ENCODE assay signal across 8 cellular contexts in the genomic region with DNA sequence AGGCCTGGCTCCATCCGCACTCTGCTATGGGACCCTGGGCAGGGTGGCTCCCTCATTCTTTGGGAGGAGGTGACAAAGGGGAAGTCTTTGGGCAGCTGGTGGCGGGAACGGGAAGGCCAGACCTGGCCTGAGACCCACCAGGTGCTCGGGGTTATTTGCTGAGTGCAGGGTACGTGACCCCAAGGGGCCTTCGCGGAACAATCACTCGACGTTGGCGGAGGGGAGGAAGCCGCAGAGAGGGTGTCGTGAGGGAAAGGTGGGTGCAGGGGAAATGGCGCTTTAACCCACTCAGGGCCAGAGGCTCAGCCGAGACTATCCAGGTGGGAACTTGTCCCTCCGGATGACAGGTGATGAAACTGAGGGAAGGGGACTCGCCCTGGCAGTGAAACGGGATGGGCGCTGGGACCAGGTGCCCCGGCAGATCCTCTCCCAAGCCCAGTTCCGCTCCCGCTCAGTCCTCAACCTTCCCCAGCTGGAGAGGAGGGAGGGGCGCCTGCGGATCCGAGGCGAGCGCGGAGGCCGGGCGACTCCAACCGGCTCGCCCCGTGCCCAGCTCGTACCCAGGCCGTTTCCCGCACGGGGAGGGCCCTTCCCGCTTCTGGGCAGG. TPM values are rescaled to one million over a fixed set of nuclear protein-coding genes. Genes with fewer than 3 reads are reported as not detected.
DNase-seq lines count a peak whose midpoint lies in the region; ATAC-seq and TF ChIP-seq lines count a peak whose summit lies in the region.

No MANE protein-coding gene starts in this region.

- H3K9ac ChIP-seq in liver (ENCODE audit: low read depth in 1 of 2, low read length in 2 of 2) = no peak overlapping the region

- no peaks in the 10 kb centered on the region for H3K9me3 Mint-ChIP-seq in activated CD8-positive, alpha-beta memory T cell treated with anti-CD3 and anti-CD28 coated beads, Interleukin-2, amount 10 ng/mL, durations not matched to agents 7 days and 5 days (ENCODE audit: low read depth)
- H3K9me3 Mint-ChIP-seq in brain = peaks cover 0 to 13% (median 0%) of the 10 kb centered on the region in 5 experiments

- H3K9me3 ChIP-seq in liver (ENCODE audit: control insufficient read depth in 4 of 4, low read length in 3 of 4) (no peaks in the 10 kb centered on the region), upper lobe of left lung (no peaks in the 10 kb centered on the region)

- H3K4me3 ChIP-seq in liver (ENCODE audit: low read depth in 1 of 3, low read length in 3 of 3) (peak overlapping the region in 2 of 3 donors; percentile 46 to 61), upper lobe of left lung (peak overlapping the region; percentile 53 to 90 (median 76))

- CTCF ChIA-PET in activated CD8-positive, alpha-beta memory T cell treated with anti-CD3 and anti-CD28 coated beads, Interleukin-2, amount 10 ng/mL, durations not matched to agents 7 days and 5 days (lab: Charles Lee) = no interaction called here

- H3K36me3 ChIP-seq in liver (ENCODE audit: control insufficient read depth in 4 of 4, insufficient read depth in 3 of 4, low read depth in 1 of 4, low read length in 3 of 4) (no peaks in the 10 kb centered on the region), upper lobe of left lung (no peaks in the 10 kb centered on the region)

- no peak for TF ChIP-seq CTCF in brain (conservative IDR thresholded peaks at IDR 0.05)
- TF ChIP-seq CTCF in liver (IDR thresholded peaks at IDR 0.05; ENCODE audit: low read depth, low read length, missing input control) = no peak
- no peak for TF ChIP-seq CTCF in upper lobe of left lung (IDR thresholded peaks at IDR 0.05)

- H3K36me3 Mint-ChIP-seq in activated CD8-positive, alpha-beta memory T cell treated with anti-CD3 and anti-CD28 coated beads, Interleukin-2, amount 10 ng/mL, durations not matched to agents 7 days and 5 days = no peaks in the 10 kb centered on the region
- H3K36me3 Mint-ChIP-seq in brain = no peaks in the 10 kb centered on the region

- 14% methylated on average over 37 of the region's 37 CpGs for WGBS in liver
- 10 to 23% methylated on average over 16 to 34 of the region's 37 CpGs for WGBS in upper lobe of left lung, 2 donors

- no peak for TF ChIP-seq POLR2A in upper lobe of left lung (IDR thresholded peaks at IDR 0.05)

- TF ChIP-seq RAD21 in liver (IDR thresholded peaks at IDR 0.05) = no peak

- no peak overlapping the region for H3K27ac ChIP-seq in liver (ENCODE audit: low read depth in 1 of 2, low read length in 2 of 2)
- H3K27ac ChIP-seq in upper lobe of left lung = peak overlapping the region; percentile 69 to 91 (median 83)

- no peak for ATAC-seq in activated CD8-positive, alpha-beta memory T cell treated with anti-CD3 and anti-CD28 coated beads, Interleukin-2, amount 10 ng/mL, durations not matched to agents 7 days and 5 days
- peak in 1 of 2 donors; percentile 56 for ATAC-seq in upper lobe of left lung (ENCODE audit: low FRiP score in 2 of 2)
- no peak for ATAC-seq in GM21381 (IDR thresholded peaks at IDR 0.05; ENCODE audit: unreplicated experiment)
- no peak for ATAC-seq in GM18517 (IDR thresholded peaks at IDR 0.05; ENCODE audit: unreplicated experiment)

- H3K4me1 Mint-ChIP-seq in activated CD8-positive, alpha-beta memory T cell treated with anti-CD3 and anti-CD28 coated beads, Interleukin-2, amount 10 ng/mL, durations not matched to agents 7 days and 5 days = peaks cover 28% of the 10 kb centered on the region
- H3K4me1 Mint-ChIP-seq in brain = peaks cover 25% of the 10 kb centered on the region

- no peak overlapping the region for H3K27ac Mint-ChIP-seq in activated CD8-positive, alpha-beta memory T cell treated with anti-CD3 and anti-CD28 coated beads, Interleukin-2, amount 10 ng/mL, durations not matched to agents 7 days and 5 days
- peak overlapping the region in 1 of 5 experiments; percentile 45 for H3K27ac Mint-ChIP-seq in brain

- no peak for DNase-seq in activated CD8-positive, alpha-beta memory T cell treated with anti-CD3 and anti-CD28 coated beads, Interleukin-2, amount 10 ng/mL, durations not matched to agents 7 days and 5 days
- no peak for DNase-seq in activated CD8-positive, alpha-beta memory T cell treated with anti-CD3 and anti-CD28 coated beads for 24 hours
- DNase-seq in upper lobe of left lung (no peak), activated gamma-delta T cell treated with Interleukin-2 at 50 U/mL for 16 hours (no peak)

- peaks cover 0 to 2% (median 0%) of the 10 kb centered on the region in 4 donors for H3K27me3 ChIP-seq in liver (ENCODE audit: control insufficient read depth in 4 of 4, insufficient read depth in 4 of 4, low read length in 3 of 4)
- peaks cover 0 to 15% (median 0%) of the 10 kb centered on the region in 4 donors for H3K27me3 ChIP-seq in upper lobe of left lung

- H3K4me3 Mint-ChIP-seq in activated CD8-positive, alpha-beta memory T cell treated with anti-CD3 and anti-CD28 coated beads, Interleukin-2, amount 10 ng/mL, durations not matched to agents 7 days and 5 days = peak overlapping the region; percentile 49
- peak overlapping the region; percentile 65 to 87 (median 74) for H3K4me3 Mint-ChIP-seq in brain

- H3K27me3 Mint-ChIP-seq in activated CD8-positive, alpha-beta memory T cell treated with anti-CD3 and anti-CD28 coated beads, Interleukin-2, amount 10 ng/mL, durations not matched to agents 7 days and 5 days = peaks cover 58% of the 10 kb centered on the region
- H3K27me3 Mint-ChIP-seq in brain = peaks cover 87% of the 10 kb centered on the region

- peaks cover 5 to 16% (median 12%) of the 10 kb centered on the region in 4 donors for H3K4me1 ChIP-seq in liver (ENCODE audit: control insufficient read depth in 4 of 4, insufficient read depth in 4 of 4, low read length in 3 of 4)
- peaks cover 15 to 27% (median 18%) of the 10 kb centered on the region in 4 donors for H3K4me1 ChIP-seq in upper lobe of left lung

- TF ChIP-seq EP300 in upper lobe of left lung (IDR thresholded peaks at IDR 0.05) = no peak

TF ChIP-seq in liver, 16 proteins besides CTCF, POLR2A, EP300 and RAD21 (continues in another document):
- TF ChIP-seq EGR1 (IDR thresholded peaks at IDR 0.05; ENCODE audit: low read depth in 2 of 2) (no peak), YY1 (IDR thresholded peaks at IDR 0.05) (no peak), TAF1 (conservative IDR thresholded peaks at IDR 0.05) (no peak), JUND (IDR thresholded peaks at IDR 0.05) (no peak), RXRA (IDR thresholded peaks at IDR 0.05) (no peak), SP1 (IDR thresholded peaks at IDR 0.05) (no peak), GABPA (IDR thresholded peaks at IDR 0.05 in 1 of 2, conservative IDR thresholded peaks at IDR 0.05 in 1 of 2) (no peak), FOXA1 (IDR thresholded peaks at IDR 0.05) (no peak), NR2F2 (IDR thresholded peaks at IDR 0.05) (no peak)
- TF ChIP-seq, protein P1, sequence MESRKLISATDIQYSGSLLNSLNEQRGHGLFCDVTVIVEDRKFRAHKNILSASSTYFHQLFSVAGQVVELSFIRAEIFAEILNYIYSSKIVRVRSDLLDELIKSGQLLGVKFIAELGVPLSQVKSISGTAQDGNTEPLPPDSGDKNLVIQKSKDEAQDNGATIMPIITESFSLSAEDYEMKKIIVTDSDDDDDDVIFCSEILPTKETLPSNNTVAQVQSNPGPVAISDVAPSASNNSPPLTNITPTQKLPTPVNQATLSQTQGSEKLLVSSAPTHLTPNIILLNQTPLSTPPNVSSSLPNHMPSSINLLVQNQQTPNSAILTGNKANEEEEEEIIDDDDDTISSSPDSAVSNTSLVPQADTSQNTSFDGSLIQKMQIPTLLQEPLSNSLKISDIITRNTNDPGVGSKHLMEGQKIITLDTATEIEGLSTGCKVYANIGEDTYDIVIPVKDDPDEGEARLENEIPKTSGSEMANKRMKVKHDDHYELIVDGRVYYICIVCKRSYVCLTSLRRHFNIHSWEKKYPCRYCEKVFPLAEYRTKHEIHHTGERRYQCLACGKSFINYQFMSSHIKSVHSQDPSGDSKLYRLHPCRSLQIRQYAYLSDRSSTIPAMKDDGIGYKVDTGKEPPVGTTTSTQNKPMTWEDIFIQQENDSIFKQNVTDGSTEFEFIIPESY (IDR thresholded peaks at IDR 0.05) = no peak
- TF ChIP-seq, protein P2, sequence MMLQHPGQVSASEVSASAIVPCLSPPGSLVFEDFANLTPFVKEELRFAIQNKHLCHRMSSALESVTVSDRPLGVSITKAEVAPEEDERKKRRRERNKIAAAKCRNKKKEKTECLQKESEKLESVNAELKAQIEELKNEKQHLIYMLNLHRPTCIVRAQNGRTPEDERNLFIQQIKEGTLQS (IDR thresholded peaks at IDR 0.05) = no peak
- TF ChIP-seq, protein P3, sequence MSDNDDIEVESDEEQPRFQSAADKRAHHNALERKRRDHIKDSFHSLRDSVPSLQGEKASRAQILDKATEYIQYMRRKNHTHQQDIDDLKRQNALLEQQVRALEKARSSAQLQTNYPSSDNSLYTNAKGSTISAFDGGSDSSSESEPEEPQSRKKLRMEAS (IDR thresholded peaks at IDR 0.05) = no peak

RNA-seq across cellular contexts. Expression of a gene that starts 0.9 kb away (rescaled TPM):
- under 1 TPM; 0.52 to 0.61 TPM for total RNA-seq in activated CD8-positive, alpha-beta memory T cell treated with anti-CD3 and anti-CD28 coated beads, Interleukin-2, amount 10 ng/mL, durations not matched to agents 7 days and 5 days
- polyA plus RNA-seq in brain (ENCODE audit: insufficient read depth, low read depth, low replicate concordance) (5.1 TPM), liver (1 to 10 TPM; 1.6 to 1.8 TPM)
- total RNA-seq in liver (1 to 10 TPM; 2.3 to 8.2 TPM), upper lobe of left lung (10 to 100 TPM in 5 of 6 donors, 1 to 10 TPM in 1; 7.7 to 30.0 (median 16.1) TPM)

Comparison
In these comparisons a context has a peak if more than half of its experiments do, and no peak if none do; other contexts are left out.
1. H3K27ac ChIP-seq: peak in upper lobe of left lung (4 of 4); none in liver (0 of 2).